18 cellular contexts compared by ENCODE assay signal in the genomic region with DNA sequence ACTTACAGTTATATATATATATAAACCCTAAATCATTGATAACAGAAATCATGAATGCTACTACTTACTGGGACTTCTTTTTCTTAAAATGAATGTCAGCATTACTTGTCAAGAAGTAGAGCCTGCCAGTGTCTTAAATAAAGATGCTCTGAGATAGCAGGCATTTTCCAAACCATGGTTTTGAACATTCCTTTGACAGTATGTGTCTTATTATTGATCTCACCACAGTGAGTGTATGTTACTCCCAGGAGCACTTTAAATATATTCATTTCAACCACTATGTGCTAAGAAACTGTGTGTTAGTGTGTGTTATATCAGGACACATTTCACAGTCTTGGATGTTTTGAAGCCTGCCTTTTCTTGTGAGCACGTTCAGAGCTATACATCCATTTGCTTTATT.
"Had no signal": no experiment of that assay in that cellular context is flagged by ENCODE, and none has a peak within 500 bp of the region (broad histone marks: within the 10 kb centered on the region; RNA-seq: fewer than 3 reads in every experiment).

No MANE protein-coding gene starts in this region.

- ATAC-seq: activated CD4-positive, CD25-positive, alpha-beta regulatory T cell treated with anti-CD3 and anti-CD28 coated beads, Interleukin-2, amount 50 U/mL, for 24 hours had no signal

- H3K27me3 Mint-ChIP-seq: brain, type B pancreatic cell had no signal

- H3K27ac Mint-ChIP-seq: activated naive CD8-positive, alpha-beta T cell; brain; nephron progenitor cell; T-helper 2 cell treated with Interferon-gamma antibody and Interleukin-4, amounts not matched to agents 5 μg/mL and 100 μg/mL, for 36 hours had no signal

- H3K4me1 Mint-ChIP-seq: central memory CD8-positive, alpha-beta T cell; nephron progenitor cell had no signal

- DNase-seq: activated CD4-positive, alpha-beta T cell treated with anti-CD3 and anti-CD28 coated beads, Interleukin-2, amount 50 U/mL, for 1 hour; activated CD8-positive, alpha-beta memory T cell treated with anti-CD3 and anti-CD28 coated beads for 24 hours; activated gamma-delta T cell treated with Interleukin-2 at 50 U/mL for 16 hours; amniotic stem cell; cortex of kidney; effector CD8-positive, alpha-beta T cell; nephron progenitor cell; occipital lobe; small intestine; stimulated activated CD4-positive, alpha-beta T cell treated with anti-CD3 and anti-CD28 coated beads, Interleukin-4, amount 100 ng/mL, for 4 hours; stimulated activated CD8-positive, alpha-beta memory T cell treated with anti-CD3 and anti-CD28 coated beads, Interleukin-4, amount 100 ng/mL, for 48 hours; stimulated activated naive CD4-positive, alpha-beta T cell treated with Interleukin-2 at 50 U/mL for 16 hours had no signal

- H3K9me3 Mint-ChIP-seq: central memory CD8-positive, alpha-beta T cell; T-helper 2 cell treated with Interferon-gamma antibody and Interleukin-4, amounts not matched to agents 5 μg/mL and 100 μg/mL, for 36 hours had no signal

- H3K4me3 Mint-ChIP-seq: activated naive CD8-positive, alpha-beta T cell; brain; central memory CD8-positive, alpha-beta T cell; nephron progenitor cell; T-helper 2 cell treated with Interferon-gamma antibody and Interleukin-4, amounts not matched to agents 5 μg/mL and 100 μg/mL, for 36 hours; type B pancreatic cell had no signal
